1 cellular context compared by ENCODE assay signal in genomic region chr11:695606-696381, GRCh38.
A peak's percentile ranks its signal among the peaks of the same experiment; 100 is the strongest.
TF ChIP-seq lines count a peak whose summit lies in the region.

TMEM80 (plus strand) TSS chr11:695816; CDS start chr11:695828, 12 bp downstream.

TF ChIP-seq in HepG2, 621 proteins besides CTCF, POLR2A, EP300 and RAD21 (continued from another document and continues in another):
- TF ChIP-seq, protein P1, sequence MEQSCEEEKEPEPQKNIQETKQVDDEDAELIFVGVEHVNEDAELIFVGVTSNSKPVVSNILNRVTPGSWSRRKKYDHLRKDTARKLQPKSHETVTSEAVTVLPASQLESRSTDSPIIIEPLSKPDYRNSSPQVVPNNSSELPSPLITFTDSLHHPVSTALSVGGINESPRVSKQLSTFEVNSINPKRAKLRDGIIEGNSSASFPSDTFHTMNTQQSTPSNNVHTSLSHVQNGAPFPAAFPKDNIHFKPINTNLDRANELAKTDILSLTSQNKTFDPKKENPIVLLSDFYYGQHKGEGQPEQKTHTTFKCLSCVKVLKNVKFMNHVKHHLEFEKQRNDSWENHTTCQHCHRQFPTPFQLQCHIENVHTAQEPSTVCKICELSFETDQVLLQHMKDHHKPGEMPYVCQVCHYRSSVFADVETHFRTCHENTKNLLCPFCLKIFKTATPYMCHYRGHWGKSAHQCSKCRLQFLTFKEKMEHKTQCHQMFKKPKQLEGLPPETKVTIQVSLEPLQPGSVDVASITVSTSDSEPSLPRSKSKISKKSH (CRISPR knock-in tag; IDR thresholded peaks at IDR 0.05; ENCODE audit: borderline replicate concordance), result 0 out of 2 replicates have a peak, but pooled peaks have one; percentile 60
- 0 out of 2 replicates have a peak, but pooled peaks have one; percentile 12 for TF ChIP-seq ZNF577 (CRISPR knock-in tag; IDR thresholded peaks at IDR 0.05; ENCODE audit: borderline replicate concordance, low read depth)
- TF ChIP-seq, protein P2, sequence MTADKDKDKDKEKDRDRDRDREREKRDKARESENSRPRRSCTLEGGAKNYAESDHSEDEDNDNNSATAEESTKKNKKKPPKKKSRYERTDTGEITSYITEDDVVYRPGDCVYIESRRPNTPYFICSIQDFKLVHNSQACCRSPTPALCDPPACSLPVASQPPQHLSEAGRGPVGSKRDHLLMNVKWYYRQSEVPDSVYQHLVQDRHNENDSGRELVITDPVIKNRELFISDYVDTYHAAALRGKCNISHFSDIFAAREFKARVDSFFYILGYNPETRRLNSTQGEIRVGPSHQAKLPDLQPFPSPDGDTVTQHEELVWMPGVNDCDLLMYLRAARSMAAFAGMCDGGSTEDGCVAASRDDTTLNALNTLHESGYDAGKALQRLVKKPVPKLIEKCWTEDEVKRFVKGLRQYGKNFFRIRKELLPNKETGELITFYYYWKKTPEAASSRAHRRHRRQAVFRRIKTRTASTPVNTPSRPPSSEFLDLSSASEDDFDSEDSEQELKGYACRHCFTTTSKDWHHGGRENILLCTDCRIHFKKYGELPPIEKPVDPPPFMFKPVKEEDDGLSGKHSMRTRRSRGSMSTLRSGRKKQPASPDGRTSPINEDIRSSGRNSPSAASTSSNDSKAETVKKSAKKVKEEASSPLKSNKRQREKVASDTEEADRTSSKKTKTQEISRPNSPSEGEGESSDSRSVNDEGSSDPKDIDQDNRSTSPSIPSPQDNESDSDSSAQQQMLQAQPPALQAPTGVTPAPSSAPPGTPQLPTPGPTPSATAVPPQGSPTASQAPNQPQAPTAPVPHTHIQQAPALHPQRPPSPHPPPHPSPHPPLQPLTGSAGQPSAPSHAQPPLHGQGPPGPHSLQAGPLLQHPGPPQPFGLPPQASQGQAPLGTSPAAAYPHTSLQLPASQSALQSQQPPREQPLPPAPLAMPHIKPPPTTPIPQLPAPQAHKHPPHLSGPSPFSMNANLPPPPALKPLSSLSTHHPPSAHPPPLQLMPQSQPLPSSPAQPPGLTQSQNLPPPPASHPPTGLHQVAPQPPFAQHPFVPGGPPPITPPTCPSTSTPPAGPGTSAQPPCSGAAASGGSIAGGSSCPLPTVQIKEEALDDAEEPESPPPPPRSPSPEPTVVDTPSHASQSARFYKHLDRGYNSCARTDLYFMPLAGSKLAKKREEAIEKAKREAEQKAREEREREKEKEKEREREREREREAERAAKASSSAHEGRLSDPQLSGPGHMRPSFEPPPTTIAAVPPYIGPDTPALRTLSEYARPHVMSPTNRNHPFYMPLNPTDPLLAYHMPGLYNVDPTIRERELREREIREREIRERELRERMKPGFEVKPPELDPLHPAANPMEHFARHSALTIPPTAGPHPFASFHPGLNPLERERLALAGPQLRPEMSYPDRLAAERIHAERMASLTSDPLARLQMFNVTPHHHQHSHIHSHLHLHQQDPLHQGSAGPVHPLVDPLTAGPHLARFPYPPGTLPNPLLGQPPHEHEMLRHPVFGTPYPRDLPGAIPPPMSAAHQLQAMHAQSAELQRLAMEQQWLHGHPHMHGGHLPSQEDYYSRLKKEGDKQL (CRISPR knock-in tag; IDR thresholded peaks at IDR 0.05; ENCODE audit: low read depth), result no peak
- TF ChIP-seq TP53 (CRISPR knock-in tag; conservative IDR thresholded peaks at IDR 0.05), result no peak
- TF ChIP-seq SIX4 (CRISPR knock-in tag; IDR thresholded peaks at IDR 0.05), result no peak; the same call in 1 of the 2 replicates
- TF ChIP-seq ZNF609 (CRISPR knock-in tag; IDR thresholded peaks at IDR 0.05; ENCODE audit: borderline replicate concordance), result no peak
- TF ChIP-seq KLF6 (CRISPR knock-in tag; IDR thresholded peaks at IDR 0.05), result no peak
- TF ChIP-seq GABPB1 (CRISPR knock-in tag; IDR thresholded peaks at IDR 0.05), result peak; percentile 84
- TF ChIP-seq TRIM22 (IDR thresholded peaks at IDR 0.05), result no peak
- TF ChIP-seq HIC2 (CRISPR knock-in tag; IDR thresholded peaks at IDR 0.05; ENCODE audit: low read depth), result no peak
- TF ChIP-seq MLXIP (CRISPR knock-in tag; IDR thresholded peaks at IDR 0.05; ENCODE audit: borderline replicate concordance), result peak; percentile 24; the same call in 1 of the 2 replicates
- TF ChIP-seq LRRFIP1 (CRISPR knock-in tag; conservative IDR thresholded peaks at IDR 0.05), result no peak
- 0 out of 2 replicates have a peak, but pooled peaks have one; percentile 65 for TF ChIP-seq HINFP (CRISPR knock-in tag; IDR thresholded peaks at IDR 0.05; ENCODE audit: low read depth)
- peak; percentile 47; the same call in 1 of the 2 replicates for TF ChIP-seq SIN3A (IDR thresholded peaks at IDR 0.05; ENCODE audit: borderline replicate concordance, low read depth, low read length)
- TF ChIP-seq GFI1 (CRISPR knock-in tag; IDR thresholded peaks at IDR 0.05; ENCODE audit: borderline replicate concordance), result no peak; the same call in 1 of the 2 replicates
- 0 out of 2 replicates have a peak, but pooled peaks have one; percentile 44 for TF ChIP-seq FUBP1 (CRISPR knock-in tag; IDR thresholded peaks at IDR 0.05; ENCODE audit: borderline replicate concordance)
- peak; percentile 82 for TF ChIP-seq CBFB (CRISPR knock-in tag; IDR thresholded peaks at IDR 0.05)
- TF ChIP-seq NFKBIZ (CRISPR knock-in tag; IDR thresholded peaks at IDR 0.05), result no peak
- peak; percentile 75; the same call in 1 of the 2 replicates for TF ChIP-seq REPIN1 (CRISPR knock-in tag; IDR thresholded peaks at IDR 0.05; ENCODE audit: borderline replicate concordance, low read depth)
- TF ChIP-seq ZBTB37 (CRISPR knock-in tag; IDR thresholded peaks at IDR 0.05), result no peak
- TF ChIP-seq SALL1 (CRISPR knock-in tag; IDR thresholded peaks at IDR 0.05), result no peak; the same call in 1 of the 2 replicates
